Comparison of ENCODE assay signal across 1 cellular context in the genomic region with DNA sequence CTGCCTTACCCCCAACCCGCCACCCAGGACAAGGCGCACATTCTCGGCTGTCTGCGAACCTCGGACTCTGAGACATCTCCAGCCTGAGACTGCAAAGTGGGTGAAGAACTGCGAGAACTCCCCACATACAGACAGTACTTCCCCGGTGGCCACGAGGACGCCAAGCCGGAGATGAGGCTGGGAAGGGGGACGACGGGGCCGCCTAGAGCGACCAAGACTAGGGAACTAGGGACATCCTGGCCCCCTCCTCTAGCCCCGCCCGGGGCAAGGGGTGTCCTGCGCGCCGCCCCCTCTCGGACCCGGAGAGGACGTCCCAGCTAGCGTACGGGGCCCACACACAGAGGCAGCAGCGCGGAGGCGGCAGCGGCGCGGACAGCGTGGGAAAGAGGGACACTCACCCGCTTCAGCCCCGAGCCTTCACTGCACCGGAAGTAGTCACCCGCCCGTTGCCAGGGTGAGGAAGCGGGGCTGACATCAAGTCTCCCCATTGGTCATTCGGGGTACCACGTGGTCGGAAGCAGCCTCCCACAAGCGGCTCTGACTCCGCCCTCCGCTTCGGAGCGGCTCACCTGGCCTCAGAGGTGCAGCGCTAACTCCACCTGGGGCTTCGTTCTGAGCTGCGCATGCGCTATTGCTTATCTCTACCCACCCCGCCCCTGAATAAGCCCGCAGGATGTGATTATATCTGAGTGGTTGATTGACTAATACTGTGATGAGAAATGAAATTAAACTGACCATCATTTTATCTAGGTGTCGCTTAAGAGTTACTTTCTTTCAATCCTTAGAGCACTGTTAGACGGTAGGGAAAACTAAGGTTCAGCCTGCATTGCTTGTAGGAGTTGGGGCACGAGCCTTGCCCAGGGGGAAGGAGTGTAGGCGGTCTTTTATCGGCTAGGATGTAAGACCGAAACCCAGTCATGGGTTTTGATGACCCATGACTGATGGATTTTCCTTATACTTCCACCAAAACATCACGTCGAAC.
A peak's percentile ranks its signal among the peaks of the same experiment; 100 is the strongest.
TF ChIP-seq lines count a peak whose summit lies in the region.

Gene TASP1, minus strand, starts transcription at position 437 of the 982 bp plus-strand sequence. CDS start 8,854 bp downstream, outside the sequence.

TF ChIP-seq in HepG2, 621 proteins besides CTCF, POLR2A, EP300 and RAD21 (continued from another document and continues in another):
- TF ChIP-seq, protein P1, sequence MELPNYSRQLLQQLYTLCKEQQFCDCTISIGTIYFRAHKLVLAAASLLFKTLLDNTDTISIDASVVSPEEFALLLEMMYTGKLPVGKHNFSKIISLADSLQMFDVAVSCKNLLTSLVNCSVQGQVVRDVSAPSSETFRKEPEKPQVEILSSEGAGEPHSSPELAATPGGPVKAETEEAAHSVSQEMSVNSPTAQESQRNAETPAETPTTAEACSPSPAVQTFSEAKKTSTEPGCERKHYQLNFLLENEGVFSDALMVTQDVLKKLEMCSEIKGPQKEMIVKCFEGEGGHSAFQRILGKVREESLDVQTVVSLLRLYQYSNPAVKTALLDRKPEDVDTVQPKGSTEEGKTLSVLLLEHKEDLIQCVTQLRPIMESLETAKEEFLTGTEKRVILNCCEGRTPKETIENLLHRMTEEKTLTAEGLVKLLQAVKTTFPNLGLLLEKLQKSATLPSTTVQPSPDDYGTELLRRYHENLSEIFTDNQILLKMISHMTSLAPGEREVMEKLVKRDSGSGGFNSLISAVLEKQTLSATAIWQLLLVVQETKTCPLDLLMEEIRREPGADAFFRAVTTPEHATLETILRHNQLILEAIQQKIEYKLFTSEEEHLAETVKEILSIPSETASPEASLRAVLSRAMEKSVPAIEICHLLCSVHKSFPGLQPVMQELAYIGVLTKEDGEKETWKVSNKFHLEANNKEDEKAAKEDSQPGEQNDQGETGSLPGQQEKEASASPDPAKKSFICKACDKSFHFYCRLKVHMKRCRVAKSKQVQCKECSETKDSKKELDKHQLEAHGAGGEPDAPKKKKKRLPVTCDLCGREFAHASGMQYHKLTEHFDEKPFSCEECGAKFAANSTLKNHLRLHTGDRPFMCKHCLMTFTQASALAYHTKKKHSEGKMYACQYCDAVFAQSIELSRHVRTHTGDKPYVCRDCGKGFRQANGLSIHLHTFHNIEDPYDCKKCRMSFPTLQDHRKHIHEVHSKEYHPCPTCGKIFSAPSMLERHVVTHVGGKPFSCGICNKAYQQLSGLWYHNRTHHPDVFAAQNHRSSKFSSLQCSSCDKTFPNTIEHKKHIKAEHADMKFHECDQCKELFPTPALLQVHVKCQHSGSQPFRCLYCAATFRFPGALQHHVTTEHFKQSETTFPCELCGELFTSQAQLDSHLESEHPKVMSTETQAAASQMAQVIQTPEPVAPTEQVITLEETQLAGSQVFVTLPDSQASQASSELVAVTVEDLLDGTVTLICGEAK (IDR thresholded peaks at IDR 0.05): peak; percentile 87
- TF ChIP-seq, protein P1 (CRISPR knock-in tag; IDR thresholded peaks at IDR 0.05): no peak
- TF ChIP-seq HDAC2 (CRISPR knock-in tag; IDR thresholded peaks at IDR 0.05): peak; percentile 78
- peak; percentile 91 for TF ChIP-seq ZNF292 (CRISPR knock-in tag; IDR thresholded peaks at IDR 0.05; ENCODE audit: borderline replicate concordance, low read depth)
- TF ChIP-seq FOXO1 (CRISPR knock-in tag; IDR thresholded peaks at IDR 0.05): peak; percentile 77
- 0 out of 2 replicates have a peak, but pooled peaks have one; percentile 24 for TF ChIP-seq ZKSCAN1 (IDR thresholded peaks at IDR 0.05; ENCODE audit: low read length)
- no peak for TF ChIP-seq FOSL1 (CRISPR knock-in tag; IDR thresholded peaks at IDR 0.05; ENCODE audit: borderline replicate concordance)
- no peak for TF ChIP-seq HNRNPH1 (optimal IDR thresholded peaks at IDR 0.05; ENCODE audit: low read depth, low read length)
- TF ChIP-seq ZNF83 (CRISPR knock-in tag; IDR thresholded peaks at IDR 0.05; ENCODE audit: borderline replicate concordance): peak; percentile 84; the same call in 1 of the 2 replicates
- TF ChIP-seq SP1 (IDR thresholded peaks at IDR 0.05): no peak
- peak; percentile 79 for TF ChIP-seq SP1 (CRISPR knock-in tag; IDR thresholded peaks at IDR 0.05)
- no peak for TF ChIP-seq NPAS2 (CRISPR knock-in tag; IDR thresholded peaks at IDR 0.05; ENCODE audit: borderline replicate concordance)
- peak; percentile 94 for TF ChIP-seq ARHGAP35 (CRISPR knock-in tag; IDR thresholded peaks at IDR 0.05; ENCODE audit: borderline replicate concordance)
- TF ChIP-seq, protein P2, sequence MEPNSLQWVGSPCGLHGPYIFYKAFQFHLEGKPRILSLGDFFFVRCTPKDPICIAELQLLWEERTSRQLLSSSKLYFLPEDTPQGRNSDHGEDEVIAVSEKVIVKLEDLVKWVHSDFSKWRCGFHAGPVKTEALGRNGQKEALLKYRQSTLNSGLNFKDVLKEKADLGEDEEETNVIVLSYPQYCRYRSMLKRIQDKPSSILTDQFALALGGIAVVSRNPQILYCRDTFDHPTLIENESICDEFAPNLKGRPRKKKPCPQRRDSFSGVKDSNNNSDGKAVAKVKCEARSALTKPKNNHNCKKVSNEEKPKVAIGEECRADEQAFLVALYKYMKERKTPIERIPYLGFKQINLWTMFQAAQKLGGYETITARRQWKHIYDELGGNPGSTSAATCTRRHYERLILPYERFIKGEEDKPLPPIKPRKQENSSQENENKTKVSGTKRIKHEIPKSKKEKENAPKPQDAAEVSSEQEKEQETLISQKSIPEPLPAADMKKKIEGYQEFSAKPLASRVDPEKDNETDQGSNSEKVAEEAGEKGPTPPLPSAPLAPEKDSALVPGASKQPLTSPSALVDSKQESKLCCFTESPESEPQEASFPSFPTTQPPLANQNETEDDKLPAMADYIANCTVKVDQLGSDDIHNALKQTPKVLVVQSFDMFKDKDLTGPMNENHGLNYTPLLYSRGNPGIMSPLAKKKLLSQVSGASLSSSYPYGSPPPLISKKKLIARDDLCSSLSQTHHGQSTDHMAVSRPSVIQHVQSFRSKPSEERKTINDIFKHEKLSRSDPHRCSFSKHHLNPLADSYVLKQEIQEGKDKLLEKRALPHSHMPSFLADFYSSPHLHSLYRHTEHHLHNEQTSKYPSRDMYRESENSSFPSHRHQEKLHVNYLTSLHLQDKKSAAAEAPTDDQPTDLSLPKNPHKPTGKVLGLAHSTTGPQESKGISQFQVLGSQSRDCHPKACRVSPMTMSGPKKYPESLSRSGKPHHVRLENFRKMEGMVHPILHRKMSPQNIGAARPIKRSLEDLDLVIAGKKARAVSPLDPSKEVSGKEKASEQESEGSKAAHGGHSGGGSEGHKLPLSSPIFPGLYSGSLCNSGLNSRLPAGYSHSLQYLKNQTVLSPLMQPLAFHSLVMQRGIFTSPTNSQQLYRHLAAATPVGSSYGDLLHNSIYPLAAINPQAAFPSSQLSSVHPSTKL (CRISPR knock-in tag; IDR thresholded peaks at IDR 0.05): peak; percentile 29; the same call in 1 of the 2 replicates
- TF ChIP-seq, protein P3, sequence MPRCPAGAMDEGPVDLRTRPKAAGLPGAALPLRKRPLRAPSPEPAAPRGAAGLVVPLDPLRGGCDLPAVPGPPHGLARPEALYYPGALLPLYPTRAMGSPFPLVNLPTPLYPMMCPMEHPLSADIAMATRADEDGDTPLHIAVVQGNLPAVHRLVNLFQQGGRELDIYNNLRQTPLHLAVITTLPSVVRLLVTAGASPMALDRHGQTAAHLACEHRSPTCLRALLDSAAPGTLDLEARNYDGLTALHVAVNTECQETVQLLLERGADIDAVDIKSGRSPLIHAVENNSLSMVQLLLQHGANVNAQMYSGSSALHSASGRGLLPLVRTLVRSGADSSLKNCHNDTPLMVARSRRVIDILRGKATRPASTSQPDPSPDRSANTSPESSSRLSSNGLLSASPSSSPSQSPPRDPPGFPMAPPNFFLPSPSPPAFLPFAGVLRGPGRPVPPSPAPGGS (CRISPR knock-in tag; IDR thresholded peaks at IDR 0.05): 0 out of 2 replicates have a peak, but pooled peaks have one; percentile 81
- no peak for TF ChIP-seq NFIC (IDR thresholded peaks at IDR 0.05; ENCODE audit: low read length)
- TF ChIP-seq HMG20A (CRISPR knock-in tag; IDR thresholded peaks at IDR 0.05; ENCODE audit: borderline replicate concordance): peak; percentile 4; the same call in 1 of the 2 replicates
- no peak for TF ChIP-seq TCF7L2 (IDR thresholded peaks at IDR 0.05; ENCODE audit: low read depth, low read length)
- TF ChIP-seq, protein P4, sequence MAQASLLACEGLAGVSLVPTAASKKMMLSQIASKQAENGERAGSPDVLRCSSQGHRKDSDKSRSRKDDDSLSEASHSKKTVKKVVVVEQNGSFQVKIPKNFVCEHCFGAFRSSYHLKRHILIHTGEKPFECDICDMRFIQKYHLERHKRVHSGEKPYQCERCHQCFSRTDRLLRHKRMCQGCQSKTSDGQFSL (CRISPR knock-in tag; IDR thresholded peaks at IDR 0.05): no peak
- TF ChIP-seq ZNF256 (CRISPR knock-in tag; conservative IDR thresholded peaks at IDR 0.05): peak; percentile 63; the same call in 1 of the 2 replicates
- 0 out of 2 replicates have a peak, but pooled peaks have one; percentile 15 for TF ChIP-seq HHEX (CRISPR knock-in tag; IDR thresholded peaks at IDR 0.05)
- no peak for TF ChIP-seq FIP1L1 (IDR thresholded peaks at IDR 0.05; ENCODE audit: borderline replicate concordance, insufficient read depth, low read depth, low read length)
- TF ChIP-seq CREB1 (IDR thresholded peaks at IDR 0.05): peak; percentile 86
- no peak; the same call in 1 of the 2 replicates for TF ChIP-seq CREB1 (CRISPR knock-in tag; IDR thresholded peaks at IDR 0.05)
- TF ChIP-seq RFX5 (IDR thresholded peaks at IDR 0.05; ENCODE audit: low read depth, low read length): peak; percentile 63; the same call in 1 of the 2 replicates
- no peak for TF ChIP-seq HOXA9 (CRISPR knock-in tag; IDR thresholded peaks at IDR 0.05; ENCODE audit: borderline replicate concordance)
- TF ChIP-seq PAXIP1 (CRISPR knock-in tag; conservative IDR thresholded peaks at IDR 0.05): peak; percentile 57; the same call in 1 of the 2 replicates
- TF ChIP-seq ZNF704 (CRISPR knock-in tag; IDR thresholded peaks at IDR 0.05; ENCODE audit: borderline replicate concordance): peak; percentile 88; the same call in 1 of the 2 replicates
- TF ChIP-seq CAMTA2 (CRISPR knock-in tag; IDR thresholded peaks at IDR 0.05; ENCODE audit: borderline replicate concordance): peak; percentile 58; the same call in 1 of the 2 replicates
- TF ChIP-seq, protein P5, sequence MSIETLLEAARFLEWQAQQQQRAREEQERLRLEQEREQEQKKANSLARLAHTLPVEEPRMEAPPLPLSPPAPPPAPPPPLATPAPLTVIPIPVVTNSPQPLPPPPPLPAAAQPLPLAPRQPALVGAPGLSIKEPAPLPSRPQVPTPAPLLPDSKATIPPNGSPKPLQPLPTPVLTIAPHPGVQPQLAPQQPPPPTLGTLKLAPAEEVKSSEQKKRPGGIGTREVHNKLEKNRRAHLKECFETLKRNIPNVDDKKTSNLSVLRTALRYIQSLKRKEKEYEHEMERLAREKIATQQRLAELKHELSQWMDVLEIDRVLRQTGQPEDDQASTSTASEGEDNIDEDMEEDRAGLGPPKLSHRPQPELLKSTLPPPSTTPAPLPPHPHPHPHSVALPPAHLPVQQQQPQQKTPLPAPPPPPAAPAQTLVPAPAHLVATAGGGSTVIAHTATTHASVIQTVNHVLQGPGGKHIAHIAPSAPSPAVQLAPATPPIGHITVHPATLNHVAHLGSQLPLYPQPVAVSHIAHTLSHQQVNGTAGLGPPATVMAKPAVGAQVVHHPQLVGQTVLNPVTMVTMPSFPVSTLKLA (IDR thresholded peaks at IDR 0.05): peak; percentile 93
- no peak for TF ChIP-seq TP53 (CRISPR knock-in tag; conservative IDR thresholded peaks at IDR 0.05)
